In genomic region chr7:110850239-110850638, GRCh38 we compare ENCODE assay signal across 33 cellular contexts.
"Had no signal": no experiment of that assay in that cellular context is flagged by ENCODE, and none has a peak within 500 bp of the region (broad histone marks: within the 10 kb centered on the region; RNA-seq: fewer than 3 reads in every experiment).

No MANE protein-coding gene starts in this region.

- DNase-seq: activated CD4-positive, alpha-beta memory T cell treated with anti-CD3 and anti-CD28 coated beads, Interleukin-2, amount 10 ng/mL, durations not matched to agents 7 days and 5 days; activated CD4-positive, alpha-beta T cell treated with anti-CD3 and anti-CD28 coated beads for 1 hour; activated CD4-positive, alpha-beta T cell treated with anti-CD3 and anti-CD28 coated beads for 36 hours; activated CD4-positive, alpha-beta T cell treated with anti-CD3 and anti-CD28 coated beads for 48 hours; activated CD4-positive, alpha-beta T cell treated with anti-CD3 and anti-CD28 coated beads, Interleukin-2, amount 10 ng/mL, durations not matched to agents 7 days and 5 days; activated CD4-positive, alpha-beta T cell treated with anti-CD3 and anti-CD28 coated beads, Interleukin-2, amount 50 U/mL, for 48 hours; activated CD4-positive, CD25-positive, alpha-beta regulatory T cell; activated CD8-positive, alpha-beta memory T cell treated with anti-CD3 and anti-CD28 coated beads for 24 hours; activated CD8-positive, alpha-beta memory T cell treated with anti-CD3 and anti-CD28 coated beads, Interleukin-2, amount 10 ng/mL, durations not matched to agents 7 days and 5 days; activated CD8-positive, alpha-beta memory T cell treated with anti-CD3 and anti-CD28 coated beads, Interleukin-2, amount 50 U/mL, for 48 hours; activated CD8-positive, alpha-beta T cell treated with anti-CD3 and anti-CD28 coated beads, Interleukin-2, amount 10 ng/mL, durations not matched to agents 7 days and 5 days; activated effector memory CD4-positive, alpha-beta T cell treated with Interleukin-2 at 50 U/mL for 16 hours; activated gamma-delta T cell; activated naive CD4-positive, alpha-beta T cell treated with anti-CD3 and anti-CD28 coated beads, Interleukin-2, amount 10 ng/mL, durations not matched to agents 7 days and 5 days; activated naive CD4-positive, alpha-beta T cell treated with Interleukin-2 at 50 U/mL for 16 hours; activated naive CD8-positive, alpha-beta T cell treated with anti-CD3 and anti-CD28 coated beads, Interleukin-2, amount 10 ng/mL, durations not matched to agents 7 days and 5 days; activated naive CD8-positive, alpha-beta T cell treated with anti-CD3 and anti-CD28 coated beads, Interleukin-2, amount 50 U/mL, for 24 hours; activated T-cell treated with anti-CD3 and anti-CD28 coated beads, Interleukin-2, amount 50 U/mL, for 24 hours; activated T-cell treated with anti-CD3 and anti-CD28 coated beads, Interleukin-2, amount 50 U/mL, for 48 hours; amygdala; anterior cingulate cortex; caudate nucleus; cerebellar nuclear complex; T-helper 2 cell; T-helper 9 cell had no signal

- H3K36me3 Mint-ChIP-seq: activated CD8-positive, alpha-beta memory T cell treated with anti-CD3 and anti-CD28 coated beads, Interleukin-2, amount 10 ng/mL, durations not matched to agents 7 days and 5 days; activated naive CD4-positive, alpha-beta T cell treated with anti-CD3 and anti-CD28 coated beads, Interleukin-2, amount 10 ng/mL, durations not matched to agents 7 days and 5 days; brain had no signal

- H3K9me3 Mint-ChIP-seq: activated CD4-positive, alpha-beta memory T cell treated with anti-CD3 and anti-CD28 coated beads, Interleukin-2, amount 10 ng/mL, durations not matched to agents 7 days and 5 days; activated naive CD4-positive, alpha-beta T cell treated with anti-CD3 and anti-CD28 coated beads, Interleukin-2, amount 10 ng/mL, durations not matched to agents 7 days and 5 days; activated naive CD8-positive, alpha-beta T cell treated with anti-CD3 and anti-CD28 coated beads, Interleukin-2, amount 50 U/mL, for 24 hours; activated T-cell treated with anti-CD3 and anti-CD28 coated beads, Interleukin-2, amount 50 U/mL, for 24 hours; activated T-helper 2 cell treated with anti-CD3 and anti-CD28 coated beads, Interferon-gamma antibody, Interleukin-2, Interleukin-4, amounts not matched to agents 10 μg/mL and 5 μg/mL and 100 μg/mL, durations not matched to agents 14 hours and 24 hours and 36 hours; central memory CD8-positive, alpha-beta T cell; T-helper 1 cell treated with Interleukin-12 subunit alpha and Interleukin-12 subunit beta and Interleukin-4 antibody, amounts not matched to agents 30 μg/mL and 1 μg/mL, for 36 hours had no signal

- H3K4me1 Mint-ChIP-seq: activated CD4-positive, alpha-beta memory T cell treated with anti-CD3 and anti-CD28 coated beads, Interleukin-2, amount 10 ng/mL, durations not matched to agents 7 days and 5 days; activated CD4-positive, alpha-beta T cell treated with anti-CD3 and anti-CD28 coated beads for 36 hours; activated CD4-positive, alpha-beta T cell treated with anti-CD3 and anti-CD28 coated beads, Interleukin-2, amount 10 ng/mL, durations not matched to agents 7 days and 5 days; activated CD8-positive, alpha-beta memory T cell treated with anti-CD3 and anti-CD28 coated beads, Interleukin-2, amount 10 ng/mL, durations not matched to agents 7 days and 5 days; activated naive CD4-positive, alpha-beta T cell treated with anti-CD3 and anti-CD28 coated beads, Interleukin-2, amount 10 ng/mL, durations not matched to agents 7 days and 5 days; activated naive CD4-positive, alpha-beta T cell treated with anti-CD3 and anti-CD28 coated beads, Interleukin-2, amount 50 U/mL, for 24 hours; activated naive CD8-positive, alpha-beta T cell treated with anti-CD3 and anti-CD28 coated beads, Interleukin-2, amount 10 ng/mL, durations not matched to agents 7 days and 5 days; activated naive CD8-positive, alpha-beta T cell treated with anti-CD3 and anti-CD28 coated beads, Interleukin-2, amount 50 U/mL, for 24 hours; central memory CD8-positive, alpha-beta T cell had no signal

- H3K27ac Mint-ChIP-seq: activated CD4-positive, alpha-beta memory T cell treated with anti-CD3 and anti-CD28 coated beads, Interleukin-2, amount 10 ng/mL, durations not matched to agents 7 days and 5 days; activated CD4-positive, alpha-beta T cell treated with anti-CD3 and anti-CD28 coated beads for 36 hours; activated CD4-positive, alpha-beta T cell treated with anti-CD3 and anti-CD28 coated beads, Interleukin-2, amount 10 ng/mL, durations not matched to agents 7 days and 5 days; activated CD8-positive, alpha-beta memory T cell treated with anti-CD3 and anti-CD28 coated beads, Interleukin-2, amount 10 ng/mL, durations not matched to agents 7 days and 5 days; activated CD8-positive, alpha-beta T cell treated with anti-CD3 and anti-CD28 coated beads, Interleukin-2, amount 10 ng/mL, durations not matched to agents 7 days and 5 days; activated naive CD4-positive, alpha-beta T cell treated with anti-CD3 and anti-CD28 coated beads, Interleukin-2, amount 10 ng/mL, durations not matched to agents 7 days and 5 days; activated naive CD4-positive, alpha-beta T cell treated with anti-CD3 and anti-CD28 coated beads, Interleukin-2, amount 50 U/mL, for 24 hours; activated naive CD8-positive, alpha-beta T cell; activated naive CD8-positive, alpha-beta T cell treated with anti-CD3 and anti-CD28 coated beads, Interleukin-2, amount 10 ng/mL, durations not matched to agents 7 days and 5 days; activated naive CD8-positive, alpha-beta T cell treated with anti-CD3 and anti-CD28 coated beads, Interleukin-2, amount 50 U/mL, for 24 hours; activated T-cell treated with anti-CD3 and anti-CD28 coated beads, Interleukin-2, amount 50 U/mL, for 24 hours; activated T-helper 2 cell treated with anti-CD3 and anti-CD28 coated beads, Interferon-gamma antibody, Interleukin-2, Interleukin-4, amounts not matched to agents 10 μg/mL and 5 μg/mL and 100 μg/mL, durations not matched to agents 14 hours and 24 hours and 36 hours; brain; T-helper 1 cell treated with Interleukin-12 subunit alpha and Interleukin-12 subunit beta and Interleukin-4 antibody, amounts not matched to agents 30 μg/mL and 1 μg/mL, for 36 hours; T-helper 2 cell treated with Interferon-gamma antibody and Interleukin-4, amounts not matched to agents 5 μg/mL and 100 μg/mL, for 36 hours had no signal

- H3K4me3 Mint-ChIP-seq: activated CD4-positive, alpha-beta memory T cell treated with anti-CD3 and anti-CD28 coated beads, Interleukin-2, amount 10 ng/mL, durations not matched to agents 7 days and 5 days; activated CD4-positive, alpha-beta T cell treated with anti-CD3 and anti-CD28 coated beads for 36 hours; activated CD4-positive, alpha-beta T cell treated with anti-CD3 and anti-CD28 coated beads, Interleukin-2, amount 10 ng/mL, durations not matched to agents 7 days and 5 days; activated CD8-positive, alpha-beta memory T cell treated with anti-CD3 and anti-CD28 coated beads, Interleukin-2, amount 10 ng/mL, durations not matched to agents 7 days and 5 days; activated CD8-positive, alpha-beta T cell treated with anti-CD3 and anti-CD28 coated beads, Interleukin-2, amount 10 ng/mL, durations not matched to agents 7 days and 5 days; activated naive CD4-positive, alpha-beta T cell treated with anti-CD3 and anti-CD28 coated beads, Interleukin-2, amount 10 ng/mL, durations not matched to agents 7 days and 5 days; activated naive CD4-positive, alpha-beta T cell treated with anti-CD3 and anti-CD28 coated beads, Interleukin-2, amount 50 U/mL, for 24 hours; activated naive CD8-positive, alpha-beta T cell; activated naive CD8-positive, alpha-beta T cell treated with anti-CD3 and anti-CD28 coated beads, Interleukin-2, amount 10 ng/mL, durations not matched to agents 7 days and 5 days; activated naive CD8-positive, alpha-beta T cell treated with anti-CD3 and anti-CD28 coated beads, Interleukin-2, amount 50 U/mL, for 24 hours; activated T-cell treated with anti-CD3 and anti-CD28 coated beads, Interleukin-2, amount 50 U/mL, for 24 hours; brain; central memory CD8-positive, alpha-beta T cell; T-helper 1 cell treated with Interleukin-12 subunit alpha and Interleukin-12 subunit beta and Interleukin-4 antibody, amounts not matched to agents 30 μg/mL and 1 μg/mL, for 36 hours; T-helper 2 cell treated with Interferon-gamma antibody and Interleukin-4, amounts not matched to agents 5 μg/mL and 100 μg/mL, for 36 hours had no signal

- H3K27me3 Mint-ChIP-seq: activated CD4-positive, alpha-beta memory T cell treated with anti-CD3 and anti-CD28 coated beads, Interleukin-2, amount 10 ng/mL, durations not matched to agents 7 days and 5 days; activated CD4-positive, alpha-beta T cell treated with anti-CD3 and anti-CD28 coated beads for 36 hours; activated CD4-positive, alpha-beta T cell treated with anti-CD3 and anti-CD28 coated beads, Interleukin-2, amount 10 ng/mL, durations not matched to agents 7 days and 5 days; activated CD8-positive, alpha-beta memory T cell treated with anti-CD3 and anti-CD28 coated beads, Interleukin-2, amount 10 ng/mL, durations not matched to agents 7 days and 5 days; activated naive CD4-positive, alpha-beta T cell treated with anti-CD3 and anti-CD28 coated beads, Interleukin-2, amount 10 ng/mL, durations not matched to agents 7 days and 5 days; activated naive CD4-positive, alpha-beta T cell treated with anti-CD3 and anti-CD28 coated beads, Interleukin-2, amount 50 U/mL, for 24 hours; activated naive CD8-positive, alpha-beta T cell; activated naive CD8-positive, alpha-beta T cell treated with anti-CD3 and anti-CD28 coated beads, Interleukin-2, amount 10 ng/mL, durations not matched to agents 7 days and 5 days; activated naive CD8-positive, alpha-beta T cell treated with anti-CD3 and anti-CD28 coated beads, Interleukin-2, amount 50 U/mL, for 24 hours; activated T-cell treated with anti-CD3 and anti-CD28 coated beads, Interleukin-2, amount 50 U/mL, for 24 hours; brain; central memory CD8-positive, alpha-beta T cell had no signal

- ATAC-seq: activated CD4-positive, alpha-beta T cell treated with anti-CD3 and anti-CD28 coated beads for 36 hours; activated CD4-positive, CD25-positive, alpha-beta regulatory T cell treated with anti-CD3 and anti-CD28 coated beads, Interleukin-2, amount 50 U/mL, for 24 hours; activated CD8-positive, alpha-beta memory T cell treated with anti-CD3 and anti-CD28 coated beads, Interleukin-2, amount 10 ng/mL, durations not matched to agents 7 days and 5 days; activated CD8-positive, alpha-beta T cell treated with anti-CD3 and anti-CD28 coated beads, Interleukin-2, amount 10 ng/mL, durations not matched to agents 7 days and 5 days; activated naive CD8-positive, alpha-beta T cell treated with anti-CD3 and anti-CD28 coated beads, Interleukin-2, amount 50 U/mL, for 24 hours had no signal
